Comparison of ENCODE assay signal across 18 cellular contexts in genomic region chr4:954211-955020, GRCh38. TPM values are rescaled to one million over a fixed set of nuclear protein-coding genes. Genes with fewer than 3 reads are reported as not detected.
"Had no signal": no experiment of that assay in that cellular context is flagged by ENCODE, and none has a peak within 500 bp of the region (broad histone marks: within the 10 kb centered on the region; RNA-seq: fewer than 3 reads in every experiment).

No MANE protein-coding gene starts in this region.

- H3K9me3 ChIP-seq: adrenal gland, ovary, sigmoid colon, SK-N-SH, stomach, testis had no signal

- H2AFZ ChIP-seq: neural progenitor cell had no signal

- H3K27me3 ChIP-seq: adrenal gland, cardiac muscle cell, neural progenitor cell, ovary, sigmoid colon, stomach, testis had no signal

- H3K4me1 ChIP-seq: adrenal gland, sigmoid colon, stomach, testis had no signal

- FAIRE-seq: colon, endometrium had no signal

- H3K36me3 ChIP-seq: adrenal gland, cardiac muscle cell, neural progenitor cell, ovary had no signal

- H3K9me3 Mint-ChIP-seq: neural progenitor cell, T-cell had no signal

- H3K4me2 ChIP-seq: neural progenitor cell, SK-N-SH had no signal

- H3K9ac ChIP-seq: neural progenitor cell, SK-N-SH had no signal

- H3K4me3 ChIP-seq: adrenal gland, cardiac muscle cell, neural progenitor cell, ovary, sigmoid colon, stomach, testis had no signal

- H3K27ac Mint-ChIP-seq: neural progenitor cell had no signal

- H3K4me3 Mint-ChIP-seq: neural progenitor cell, T-cell had no signal

- H3K4me1 Mint-ChIP-seq: T-cell had no signal

- H3K27me3 Mint-ChIP-seq: T-cell had no signal

- DNase-seq: activated CD4-positive, alpha-beta T cell treated with anti-CD3 and anti-CD28 coated beads, Interleukin-2, amount 50 U/mL, for 48 hours; activated T-cell treated with anti-CD3 and anti-CD28 coated beads, Interleukin-2, amount 50 U/mL, for 48 hours; hippocampal formation; mesendoderm; stimulated activated CD4-positive, alpha-beta T cell treated with anti-CD3 and anti-CD28 coated beads, Interleukin-1b, Interleukin-23, amount 100 ng/mL, for 48 hours; stomach; T-cell; T-helper 9 cell; testis had no signal

- H3K27ac ChIP-seq: adrenal gland, cardiac muscle cell, neural progenitor cell, ovary, sigmoid colon, stomach, testis had no signal

RNA-seq across cellular contexts. Expression of gene SLC26A1, which starts 38.8 kb away (rescaled TPM):
- total RNA-seq: esophagus mucosa, sigmoid colon had no signal
